ENCODE assay signal across 9 cellular contexts in genomic region chr20:46752639-46753235, GRCh38. TPM values are rescaled to one million over a fixed set of nuclear protein-coding genes. Genes with fewer than 3 reads are reported as not detected.
A peak's percentile ranks its signal among the peaks of the same experiment; 100 is the strongest.
DNase-seq lines count a peak whose midpoint lies in the region; ATAC-seq and TF ChIP-seq lines count a peak whose summit lies in the region.
"Had no signal": no experiment of that assay in that cellular context is flagged by ENCODE, and none has a peak within 500 bp of the region (broad histone marks: within the 10 kb centered on the region; RNA-seq: fewer than 3 reads in every experiment).

No MANE protein-coding gene starts in this region.

- no peaks in the 10 kb centered on the region for H3K27me3 ChIP-seq in CD4-positive, alpha-beta memory T cell (ENCODE audit: insufficient read depth, low read length)
- peaks cover under 1% of the 10 kb centered on the region; the same call in 1 of the 2 replicates for H3K27me3 ChIP-seq in OCI-LY1 (ENCODE audit: insufficient read depth, low read length)
- H3K27me3 ChIP-seq in uterus: no peaks in the 10 kb centered on the region

- TF ChIP-seq POLR2A in uterus (IDR thresholded peaks at IDR 0.05): no peak

- intact Hi-C loops in CD4-positive, alpha-beta memory T cell (cut with micrococcal nuclease): no loop called here
- intact Hi-C loops in uterus (cut with DNase I; ENCODE audit: low total_unique reads): no loop called here

- H3K27ac ChIP-seq in CD4-positive, alpha-beta memory T cell (ENCODE audit: low read depth, low read length): no peak overlapping the region
- no peak overlapping the region for H3K27ac ChIP-seq in OCI-LY1 (ENCODE audit: low read depth, low read length, poor library complexity, severe bottlenecking)
- H3K27ac ChIP-seq in uterus: no peak overlapping the region

- no peaks in the 10 kb centered on the region for H3K9me3 Mint-ChIP-seq in CD4-positive, alpha-beta memory T cell
- no peaks in the 10 kb centered on the region for H3K9me3 Mint-ChIP-seq in osteocyte (ENCODE audit: unreplicated experiment)
- H3K9me3 Mint-ChIP-seq: IgD-negative memory B cell had no signal

- no peaks in the 10 kb centered on the region for H3K9me2 ChIP-seq in OCI-LY1 (ENCODE audit: low read depth, low read length)

- peaks cover 21 to 25% of the 10 kb centered on the region in 2 donors for H3K27me3 Mint-ChIP-seq in CD4-positive, alpha-beta memory T cell
- H3K27me3 Mint-ChIP-seq in osteocyte (ENCODE audit: unreplicated experiment): peaks cover 21% of the 10 kb centered on the region

- H3K79me2 ChIP-seq in OCI-LY1 (ENCODE audit: insufficient read depth, low read length): no peaks in the 10 kb centered on the region

- no peaks in the 10 kb centered on the region for H3K9me3 ChIP-seq in CD4-positive, alpha-beta memory T cell (ENCODE audit: control insufficient read depth in 1 of 2, low read length in 2 of 2)
- H3K9me3 ChIP-seq in OCI-LY1 (ENCODE audit: low read length): no peaks in the 10 kb centered on the region
- H3K9me3 ChIP-seq in uterus: no peaks in the 10 kb centered on the region

- no peaks in the 10 kb centered on the region for H3K4me1 ChIP-seq in CD4-positive, alpha-beta memory T cell (ENCODE audit: insufficient read depth, low read length)
- H3K4me1 ChIP-seq in OCI-LY1 (ENCODE audit: insufficient read depth, low read length, severe bottlenecking) (no peaks in the 10 kb centered on the region), uterus (no peaks in the 10 kb centered on the region)

- ATAC-seq in GM19023 (IDR thresholded peaks at IDR 0.05; ENCODE audit: unreplicated experiment): no peak

- no peaks in the 10 kb centered on the region for H3K36me3 ChIP-seq in CD4-positive, alpha-beta memory T cell (ENCODE audit: insufficient read depth, low read length)
- H3K36me3 ChIP-seq in OCI-LY1 (ENCODE audit: insufficient read depth, low read length) (no peaks in the 10 kb centered on the region), uterus (no peaks in the 10 kb centered on the region)

- no peak overlapping the region for H2AFZ ChIP-seq in OCI-LY1 (ENCODE audit: low read length)

- H3K4me3 ChIP-seq in CD4-positive, alpha-beta memory T cell (ENCODE audit: low read length in 2 of 2): no peak overlapping the region
- H3K4me3 ChIP-seq in OCI-LY1 (ENCODE audit: low read depth, low read length, poor library complexity, severe bottlenecking) (no peak overlapping the region), fibroblast of pulmonary artery (replicated peaks; ENCODE audit: low read depth, low read length) (no peak overlapping the region), uterus (no peak overlapping the region)

- no peaks in the 10 kb centered on the region for H3K36me3 Mint-ChIP-seq in CD4-positive, alpha-beta memory T cell
- no peaks in the 10 kb centered on the region for H3K36me3 Mint-ChIP-seq in osteocyte (ENCODE audit: unreplicated experiment)
- H3K36me3 Mint-ChIP-seq: IgD-negative memory B cell had no signal

- no peaks in the 10 kb centered on the region for H3F3A ChIP-seq in OCI-LY1 (ENCODE audit: insufficient read depth, low read length)

- POLR2A ChIA-PET in CD4-positive, alpha-beta memory T cell (lab: Charles Lee; ENCODE audit: partially characterized antibody): no interaction called here

- no peak overlapping the region for H3K27ac Mint-ChIP-seq in CD4-positive, alpha-beta memory T cell
- no peak overlapping the region for H3K27ac Mint-ChIP-seq in osteocyte (ENCODE audit: unreplicated experiment)
- H3K27ac Mint-ChIP-seq: IgD-negative memory B cell had no signal

- H4K20me1 ChIP-seq in OCI-LY1 (ENCODE audit: insufficient read depth, low read length): no peaks in the 10 kb centered on the region

- H3K4me1 Mint-ChIP-seq in CD4-positive, alpha-beta memory T cell: peaks cover 0 to 4% (median 1%) of the 10 kb centered on the region in 4 donors
- peaks cover 8% of the 10 kb centered on the region for H3K4me1 Mint-ChIP-seq in osteocyte (ENCODE audit: unreplicated experiment)

- CTCF ChIA-PET in CD4-positive, alpha-beta memory T cell (lab: Charles Lee; ENCODE audit: partially characterized antibody): interaction anchor here (1.2 to 3.7 kb wide), 4 partner anchors 11 to 25 kb away, joined by 3 to 21 read pairs (median 7); no protein-coding TSS in a partner anchor

- peak in 4 of 5 donors; percentile 13 to 32 (median 24) for DNase-seq in CD4-positive, alpha-beta memory T cell
- DNase-seq in HS-5 (ENCODE audit: low read depth): peak; percentile 46
- peak; percentile 42 for DNase-seq in activated T-cell treated with anti-CD3 and anti-CD28 coated beads, Interleukin-2, amount 50 U/mL, for 1 hour
- peak; percentile 74 for DNase-seq in fibroblast of pulmonary artery (ENCODE audit: low read depth)
- DNase-seq in osteocyte (ENCODE audit: extremely low spot score, unreplicated experiment): no peak
- peak; percentile 45 to 47 for DNase-seq in uterus

- no peak overlapping the region for H3K9ac ChIP-seq in OCI-LY1 (ENCODE audit: low read length)

- peak; percentile 70 for TF ChIP-seq CTCF in OCI-LY1 (IDR thresholded peaks at IDR 0.05; ENCODE audit: low read length)
- TF ChIP-seq CTCF in fibroblast of pulmonary artery (IDR thresholded peaks at IDR 0.05; ENCODE audit: low read length, missing control alignments): peak; percentile 71
- TF ChIP-seq CTCF in osteocyte (IDR thresholded peaks at IDR 0.05): peak; percentile 80
- peak; percentile 54 to 73 (median 60) for TF ChIP-seq CTCF in uterus (IDR thresholded peaks at IDR 0.05)

- no peak overlapping the region for H3K4me3 Mint-ChIP-seq in CD4-positive, alpha-beta memory T cell
- no peak overlapping the region for H3K4me3 Mint-ChIP-seq in osteocyte (ENCODE audit: unreplicated experiment)
- H3K4me3 Mint-ChIP-seq: IgD-negative memory B cell had no signal

- no peak overlapping the region for H3K4me2 ChIP-seq in OCI-LY1 (ENCODE audit: low read length)

RNA-seq across cellular contexts. Expression of gene SLC2A10, which starts 43.3 kb away (rescaled TPM):
- not detected for total RNA-seq in CD4-positive, alpha-beta memory T cell
- polyA plus RNA-seq in CD4-positive, alpha-beta memory T cell: not detected
- total RNA-seq in osteocyte (21.6 and 24.8 TPM in 2 replicates), uterus (10 to 100 TPM in 2 of 4 donors, 1 to 10 TPM in 2; 1.3 to 32.3 (median 12.6) TPM)
- polyA plus RNA-seq: IgD-negative memory B cell had no signal
